19 cellular contexts compared by ENCODE assay signal in the genomic region with DNA sequence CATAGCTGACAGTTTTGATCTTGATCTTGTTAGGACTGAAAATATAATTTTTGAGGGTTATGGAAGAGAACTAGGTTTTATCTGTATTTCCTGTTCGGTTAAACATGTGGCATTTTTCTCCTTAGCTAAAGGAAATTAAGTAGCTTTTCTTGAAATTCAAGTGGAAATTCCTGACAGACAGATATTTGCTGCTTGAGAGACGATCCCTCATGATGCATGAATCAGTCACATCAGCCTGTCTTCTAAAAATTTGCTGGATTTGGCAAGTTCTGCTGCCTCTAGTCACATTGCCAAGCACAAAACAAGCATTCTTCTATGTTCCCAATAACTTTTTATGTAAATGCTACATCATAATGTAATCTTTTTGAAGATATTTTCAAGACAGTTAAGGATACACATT.
"Had no signal": no experiment of that assay in that cellular context is flagged by ENCODE, and none has a peak within 500 bp of the region (broad histone marks: within the 10 kb centered on the region; RNA-seq: fewer than 3 reads in every experiment).

No MANE protein-coding gene starts in this region.

- H3K9ac ChIP-seq: SK-N-SH had no signal

- H3K36me3 ChIP-seq: SJSA1 had no signal

- H3K4me2 ChIP-seq: SK-N-SH had no signal

- H3K27ac ChIP-seq: SJSA1 had no signal

- H3K9me3 ChIP-seq: SJSA1, SK-N-SH had no signal

- H3K4me1 ChIP-seq: SJSA1 had no signal

- H3K27me3 ChIP-seq: SJSA1 had no signal

- DNase-seq: KBM-7, MV-4-11, NCI-H1048, NCI-H1105, NCI-H1417, NCI-H1436 treated with DMSO at 0.1 percent for 48 hours, NCI-H1694 treated with DMSO at 0.1 percent for 48 hours, NCI-H1930, NCI-H2081, NCI-H2107, NCI-H2227 treated with DMSO at 0.1 percent for 48 hours, NCI-H524 treated with DMSO at 0.1 percent for 48 hours, NCI-H69, NCI-H774, Right ventricle myocardium superior, RPMI8226, SIG-M5, SK-N-SH had no signal

- H3K4me3 ChIP-seq: SJSA1 had no signal
